8 cellular contexts compared by ENCODE assay signal in the genomic region with DNA sequence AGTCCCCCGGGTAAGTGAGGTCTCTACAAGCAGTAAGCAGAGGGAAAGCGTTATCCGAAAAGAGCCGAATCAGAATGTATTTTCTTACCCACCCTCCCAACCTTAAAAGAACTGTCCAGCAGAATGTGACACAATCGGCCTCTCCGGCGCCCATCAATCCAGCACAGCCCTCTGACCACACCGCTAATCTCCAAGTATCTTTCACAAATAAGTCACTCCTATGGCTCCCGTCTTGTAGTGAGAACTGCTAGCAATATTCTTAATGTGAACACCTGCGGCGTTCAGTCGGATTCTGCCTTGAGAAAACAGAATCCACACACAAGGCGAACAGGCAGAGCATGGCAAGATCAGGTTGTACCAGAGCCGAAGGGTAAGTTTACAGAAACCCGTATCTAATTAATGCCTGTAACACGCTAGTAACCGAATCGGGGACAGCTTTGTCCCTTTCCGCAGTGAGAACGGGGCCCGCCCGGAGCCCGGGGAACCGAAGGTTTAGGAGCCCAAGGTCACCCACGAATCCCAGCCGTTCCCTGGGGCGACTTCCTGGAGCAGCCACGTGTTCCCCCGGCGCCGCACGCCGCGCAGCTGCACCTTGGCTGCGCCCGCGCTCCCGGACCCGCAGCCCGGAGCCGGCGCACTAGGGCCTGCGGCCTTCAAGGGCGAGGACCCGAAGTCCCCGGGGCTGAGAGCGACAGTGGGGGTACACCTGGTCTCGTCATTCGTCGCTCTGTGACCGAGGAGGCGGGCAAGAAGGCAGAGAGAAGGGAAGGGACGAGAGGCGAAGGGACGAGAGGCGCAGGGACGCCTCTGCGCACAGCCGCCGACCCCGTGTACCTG. TPM values are rescaled to one million over a fixed set of nuclear protein-coding genes. Genes with fewer than 3 reads are reported as not detected.
A peak's percentile ranks its signal among the peaks of the same experiment; 100 is the strongest.
DNase-seq lines count a peak whose midpoint lies in the region; ATAC-seq and TF ChIP-seq lines count a peak whose summit lies in the region.

No MANE protein-coding gene starts in this region.

- H3K4me3 Mint-ChIP-seq in activated CD4-positive, alpha-beta T cell treated with anti-CD3 and anti-CD28 coated beads, Interleukin-2, amount 10 ng/mL, durations not matched to agents 7 days and 5 days, result peak overlapping the region; percentile 90

- H3K27ac ChIP-seq in liver (ENCODE audit: low read depth in 1 of 2, low read length in 2 of 2), result peak overlapping the region; percentile 97 to 99

- peak overlapping the region; percentile 90 for H3K27ac Mint-ChIP-seq in activated CD4-positive, alpha-beta T cell treated with anti-CD3 and anti-CD28 coated beads, Interleukin-2, amount 10 ng/mL, durations not matched to agents 7 days and 5 days

- peaks cover 47% of the 10 kb centered on the region for H3K4me1 Mint-ChIP-seq in activated CD4-positive, alpha-beta T cell treated with anti-CD3 and anti-CD28 coated beads, Interleukin-2, amount 10 ng/mL, durations not matched to agents 7 days and 5 days

- H3K27me3 Mint-ChIP-seq in activated CD4-positive, alpha-beta T cell treated with anti-CD3 and anti-CD28 coated beads, Interleukin-2, amount 10 ng/mL, durations not matched to agents 7 days and 5 days, result no peaks in the 10 kb centered on the region

- peak; percentile 41 for DNase-seq in NCI-H2029 (lab: John Stamatoyannopoulos, UW)
- DNase-seq in NCI-H2029 treated with DMSO at 0.1 percent for 48 hours (lab: John Stamatoyannopoulos, UW), result no peak
- peak; percentile 67 for DNase-seq in NCI-H2171 treated with DMSO at 0.1 percent for 48 hours (lab: John Stamatoyannopoulos, UW)
- DNase-seq in activated CD4-positive, alpha-beta T cell treated with anti-CD3 and anti-CD28 coated beads, Interleukin-2, amount 10 ng/mL, durations not matched to agents 7 days and 5 days, result peak; percentile 60
- DNase-seq in dedifferentiated amniotic fluid mesenchymal stem cell (ENCODE audit: extremely low spot score), result peak; percentile 20
- peak; percentile 60 for DNase-seq in stimulated activated CD4-positive, alpha-beta T cell treated with anti-CD3 and anti-CD28 coated beads, Interleukin-4, amount 100 ng/mL, for 1 hour

- no peaks in the 10 kb centered on the region for H3K36me3 ChIP-seq in liver (ENCODE audit: control insufficient read depth in 4 of 4, insufficient read depth in 3 of 4, low read depth in 1 of 4, low read length in 3 of 4)

- peak overlapping the region; percentile 86 to 92 for H3K9ac ChIP-seq in liver (ENCODE audit: low read depth in 1 of 2, low read length in 2 of 2)

- H3K9me3 ChIP-seq in liver (ENCODE audit: control insufficient read depth in 4 of 4, low read length in 3 of 4), result no peaks in the 10 kb centered on the region

- TF ChIP-seq CTCF in liver (IDR thresholded peaks at IDR 0.05; ENCODE audit: low read depth, low read length, missing input control), result no peak

- WGBS in liver, result under 1% methylated on average over 61 of the region's 61 CpGs

- ATAC-seq in HG02981 (IDR thresholded peaks at IDR 0.05; ENCODE audit: unreplicated experiment), result peak; percentile 39

- peaks cover 3 to 16% (median 10%) of the 10 kb centered on the region in 4 donors for H3K4me1 ChIP-seq in liver (ENCODE audit: control insufficient read depth in 4 of 4, insufficient read depth in 4 of 4, low read length in 3 of 4)

- no peaks in the 10 kb centered on the region for H3K27me3 ChIP-seq in liver (ENCODE audit: control insufficient read depth in 4 of 4, insufficient read depth in 4 of 4, low read length in 3 of 4)

- CTCF ChIA-PET in activated CD4-positive, alpha-beta T cell treated with anti-CD3 and anti-CD28 coated beads, Interleukin-2, amount 10 ng/mL, durations not matched to agents 7 days and 5 days (lab: Charles Lee), result interaction anchor here (1.0 kb wide), 1 partner anchor 10 kb away, joined by 3 read pairs; no protein-coding TSS in a partner anchor

- no peaks in the 10 kb centered on the region for H3K9me3 Mint-ChIP-seq in activated CD4-positive, alpha-beta T cell treated with anti-CD3 and anti-CD28 coated beads, Interleukin-2, amount 10 ng/mL, durations not matched to agents 7 days and 5 days

- POLR2A ChIA-PET in activated CD4-positive, alpha-beta T cell treated with anti-CD3 and anti-CD28 coated beads, Interleukin-2, amount 10 ng/mL, durations not matched to agents 7 days and 5 days (lab: Charles Lee), result interaction anchor here (0.7 kb wide), 1 partner anchor 101 kb away, joined by 3 read pairs; no protein-coding TSS in a partner anchor

- peaks cover 25% of the 10 kb centered on the region for H3K36me3 Mint-ChIP-seq in activated CD4-positive, alpha-beta T cell treated with anti-CD3 and anti-CD28 coated beads, Interleukin-2, amount 10 ng/mL, durations not matched to agents 7 days and 5 days (ENCODE audit: low read depth)

- no peak for TF ChIP-seq RAD21 in liver (IDR thresholded peaks at IDR 0.05)

- H3K4me3 ChIP-seq in liver (ENCODE audit: low read depth in 1 of 3, low read length in 3 of 3), result peak overlapping the region; percentile 86 to 96 (median 86)

TF ChIP-seq in liver, 16 proteins besides CTCF, POLR2A, EP300 and RAD21:
- TF ChIP-seq YY1 (IDR thresholded peaks at IDR 0.05) (peak; percentile 19), TAF1 (conservative IDR thresholded peaks at IDR 0.05) (no peak), RXRA (IDR thresholded peaks at IDR 0.05) (peak in 1 of 2 donors; percentile 12), FOXA2 (IDR thresholded peaks at IDR 0.05) (no peak), HNF4A (conservative IDR thresholded peaks at IDR 0.05) (no peak), SP1 (IDR thresholded peaks at IDR 0.05) (no peak)
- TF ChIP-seq, protein P1, sequence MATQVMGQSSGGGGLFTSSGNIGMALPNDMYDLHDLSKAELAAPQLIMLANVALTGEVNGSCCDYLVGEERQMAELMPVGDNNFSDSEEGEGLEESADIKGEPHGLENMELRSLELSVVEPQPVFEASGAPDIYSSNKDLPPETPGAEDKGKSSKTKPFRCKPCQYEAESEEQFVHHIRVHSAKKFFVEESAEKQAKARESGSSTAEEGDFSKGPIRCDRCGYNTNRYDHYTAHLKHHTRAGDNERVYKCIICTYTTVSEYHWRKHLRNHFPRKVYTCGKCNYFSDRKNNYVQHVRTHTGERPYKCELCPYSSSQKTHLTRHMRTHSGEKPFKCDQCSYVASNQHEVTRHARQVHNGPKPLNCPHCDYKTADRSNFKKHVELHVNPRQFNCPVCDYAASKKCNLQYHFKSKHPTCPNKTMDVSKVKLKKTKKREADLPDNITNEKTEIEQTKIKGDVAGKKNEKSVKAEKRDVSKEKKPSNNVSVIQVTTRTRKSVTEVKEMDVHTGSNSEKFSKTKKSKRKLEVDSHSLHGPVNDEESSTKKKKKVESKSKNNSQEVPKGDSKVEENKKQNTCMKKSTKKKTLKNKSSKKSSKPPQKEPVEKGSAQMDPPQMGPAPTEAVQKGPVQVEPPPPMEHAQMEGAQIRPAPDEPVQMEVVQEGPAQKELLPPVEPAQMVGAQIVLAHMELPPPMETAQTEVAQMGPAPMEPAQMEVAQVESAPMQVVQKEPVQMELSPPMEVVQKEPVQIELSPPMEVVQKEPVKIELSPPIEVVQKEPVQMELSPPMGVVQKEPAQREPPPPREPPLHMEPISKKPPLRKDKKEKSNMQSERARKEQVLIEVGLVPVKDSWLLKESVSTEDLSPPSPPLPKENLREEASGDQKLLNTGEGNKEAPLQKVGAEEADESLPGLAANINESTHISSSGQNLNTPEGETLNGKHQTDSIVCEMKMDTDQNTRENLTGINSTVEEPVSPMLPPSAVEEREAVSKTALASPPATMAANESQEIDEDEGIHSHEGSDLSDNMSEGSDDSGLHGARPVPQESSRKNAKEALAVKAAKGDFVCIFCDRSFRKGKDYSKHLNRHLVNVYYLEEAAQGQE (IDR thresholded peaks at IDR 0.05), result peak; percentile 95
- TF ChIP-seq, protein P2, sequence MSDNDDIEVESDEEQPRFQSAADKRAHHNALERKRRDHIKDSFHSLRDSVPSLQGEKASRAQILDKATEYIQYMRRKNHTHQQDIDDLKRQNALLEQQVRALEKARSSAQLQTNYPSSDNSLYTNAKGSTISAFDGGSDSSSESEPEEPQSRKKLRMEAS (IDR thresholded peaks at IDR 0.05), result peak; percentile 58

RNA-seq across cellular contexts. Expression of gene TFRC, which starts 0.7 kb away (rescaled TPM):
- total RNA-seq in activated CD4-positive, alpha-beta T cell treated with anti-CD3 and anti-CD28 coated beads, Interleukin-2, amount 10 ng/mL, durations not matched to agents 7 days and 5 days, result 100 to 1,000 TPM; 234 to 239 TPM
- total RNA-seq in liver, result 1,000 to 10,000 TPM in 1 of 2 donors, 100 to 1,000 TPM in 1; 126 to 1,250 TPM
- 10 to 100 TPM; 19.1 to 20.7 TPM for polyA plus RNA-seq in liver
